In genomic region chr2:186590538-186591441, GRCh38 we compare ENCODE assay signal across 1 cellular context.
TF ChIP-seq lines count a peak whose summit lies in the region.

No MANE protein-coding gene starts in this region.

TF ChIP-seq in GM12878, 131 proteins besides CTCF, POLR2A, EP300 and RAD21 (continued from another document):
- TF ChIP-seq, protein P1, sequence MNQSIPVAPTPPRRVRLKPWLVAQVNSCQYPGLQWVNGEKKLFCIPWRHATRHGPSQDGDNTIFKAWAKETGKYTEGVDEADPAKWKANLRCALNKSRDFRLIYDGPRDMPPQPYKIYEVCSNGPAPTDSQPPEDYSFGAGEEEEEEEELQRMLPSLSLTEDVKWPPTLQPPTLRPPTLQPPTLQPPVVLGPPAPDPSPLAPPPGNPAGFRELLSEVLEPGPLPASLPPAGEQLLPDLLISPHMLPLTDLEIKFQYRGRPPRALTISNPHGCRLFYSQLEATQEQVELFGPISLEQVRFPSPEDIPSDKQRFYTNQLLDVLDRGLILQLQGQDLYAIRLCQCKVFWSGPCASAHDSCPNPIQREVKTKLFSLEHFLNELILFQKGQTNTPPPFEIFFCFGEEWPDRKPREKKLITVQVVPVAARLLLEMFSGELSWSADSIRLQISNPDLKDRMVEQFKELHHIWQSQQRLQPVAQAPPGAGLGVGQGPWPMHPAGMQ (IDR thresholded peaks at IDR 0.05; ENCODE audit: borderline replicate concordance): no peak
- TF ChIP-seq MYC (IDR thresholded peaks at IDR 0.05; ENCODE audit: insufficient read depth, insufficient read length, insufficient replicate concordance, low read length, severe bottlenecking): no peak
- TF ChIP-seq, protein P2, sequence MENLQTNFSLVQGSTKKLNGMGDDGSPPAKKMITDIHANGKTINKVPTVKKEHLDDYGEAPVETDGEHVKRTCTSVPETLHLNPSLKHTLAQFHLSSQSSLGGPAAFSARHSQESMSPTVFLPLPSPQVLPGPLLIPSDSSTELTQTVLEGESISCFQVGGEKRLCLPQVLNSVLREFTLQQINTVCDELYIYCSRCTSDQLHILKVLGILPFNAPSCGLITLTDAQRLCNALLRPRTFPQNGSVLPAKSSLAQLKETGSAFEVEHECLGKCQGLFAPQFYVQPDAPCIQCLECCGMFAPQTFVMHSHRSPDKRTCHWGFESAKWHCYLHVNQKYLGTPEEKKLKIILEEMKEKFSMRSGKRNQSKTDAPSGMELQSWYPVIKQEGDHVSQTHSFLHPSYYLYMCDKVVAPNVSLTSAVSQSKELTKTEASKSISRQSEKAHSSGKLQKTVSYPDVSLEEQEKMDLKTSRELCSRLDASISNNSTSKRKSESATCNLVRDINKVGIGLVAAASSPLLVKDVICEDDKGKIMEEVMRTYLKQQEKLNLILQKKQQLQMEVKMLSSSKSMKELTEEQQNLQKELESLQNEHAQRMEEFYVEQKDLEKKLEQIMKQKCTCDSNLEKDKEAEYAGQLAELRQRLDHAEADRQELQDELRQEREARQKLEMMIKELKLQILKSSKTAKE (IDR thresholded peaks at IDR 0.05; ENCODE audit: low read depth, poor library complexity, severe bottlenecking): peak; percentile 54
- TF ChIP-seq KAT2A (conservative IDR thresholded peaks at IDR 0.05; ENCODE audit: control insufficient read depth, low read depth, low read length): no peak
- TF ChIP-seq RAD51 (IDR thresholded peaks at IDR 0.05): no peak
- TF ChIP-seq MEF2A (IDR thresholded peaks at IDR 0.05; ENCODE audit: insufficient read depth, low read depth, low read length): 0 out of 2 replicates have a peak, but pooled peaks have one; percentile 47
- peak; percentile 58; the same call in 1 of the 2 replicates for TF ChIP-seq ATF7 (IDR thresholded peaks at IDR 0.05; ENCODE audit: low read depth)
- TF ChIP-seq, protein P3, sequence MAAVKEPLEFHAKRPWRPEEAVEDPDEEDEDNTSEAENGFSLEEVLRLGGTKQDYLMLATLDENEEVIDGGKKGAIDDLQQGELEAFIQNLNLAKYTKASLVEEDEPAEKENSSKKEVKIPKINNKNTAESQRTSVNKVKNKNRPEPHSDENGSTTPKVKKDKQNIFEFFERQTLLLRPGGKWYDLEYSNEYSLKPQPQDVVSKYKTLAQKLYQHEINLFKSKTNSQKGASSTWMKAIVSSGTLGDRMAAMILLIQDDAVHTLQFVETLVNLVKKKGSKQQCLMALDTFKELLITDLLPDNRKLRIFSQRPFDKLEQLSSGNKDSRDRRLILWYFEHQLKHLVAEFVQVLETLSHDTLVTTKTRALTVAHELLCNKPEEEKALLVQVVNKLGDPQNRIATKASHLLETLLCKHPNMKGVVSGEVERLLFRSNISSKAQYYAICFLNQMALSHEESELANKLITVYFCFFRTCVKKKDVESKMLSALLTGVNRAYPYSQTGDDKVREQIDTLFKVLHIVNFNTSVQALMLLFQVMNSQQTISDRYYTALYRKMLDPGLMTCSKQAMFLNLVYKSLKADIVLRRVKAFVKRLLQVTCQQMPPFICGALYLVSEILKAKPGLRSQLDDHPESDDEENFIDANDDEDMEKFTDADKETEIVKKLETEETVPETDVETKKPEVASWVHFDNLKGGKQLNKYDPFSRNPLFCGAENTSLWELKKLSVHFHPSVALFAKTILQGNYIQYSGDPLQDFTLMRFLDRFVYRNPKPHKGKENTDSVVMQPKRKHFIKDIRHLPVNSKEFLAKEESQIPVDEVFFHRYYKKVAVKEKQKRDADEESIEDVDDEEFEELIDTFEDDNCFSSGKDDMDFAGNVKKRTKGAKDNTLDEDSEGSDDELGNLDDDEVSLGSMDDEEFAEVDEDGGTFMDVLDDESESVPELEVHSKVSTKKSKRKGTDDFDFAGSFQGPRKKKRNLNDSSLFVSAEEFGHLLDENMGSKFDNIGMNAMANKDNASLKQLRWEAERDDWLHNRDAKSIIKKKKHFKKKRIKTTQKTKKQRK (IDR thresholded peaks at IDR 0.05; ENCODE audit: low read depth, low read length): no peak
- TF ChIP-seq ZNF274 (IDR thresholded peaks at IDR 0.05; ENCODE audit: insufficient read depth, insufficient read length): no peak
- no peak for TF ChIP-seq NR2C1 (IDR thresholded peaks at IDR 0.05)
- TF ChIP-seq RB1 (IDR thresholded peaks at IDR 0.05; ENCODE audit: borderline replicate concordance): no peak
- TF ChIP-seq, protein P4, sequence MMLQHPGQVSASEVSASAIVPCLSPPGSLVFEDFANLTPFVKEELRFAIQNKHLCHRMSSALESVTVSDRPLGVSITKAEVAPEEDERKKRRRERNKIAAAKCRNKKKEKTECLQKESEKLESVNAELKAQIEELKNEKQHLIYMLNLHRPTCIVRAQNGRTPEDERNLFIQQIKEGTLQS (IDR thresholded peaks at IDR 0.05; ENCODE audit: borderline replicate concordance, extremely low read depth, low read depth, low read length): no peak
- no peak for TF ChIP-seq TCF3 (IDR thresholded peaks at IDR 0.05; ENCODE audit: borderline replicate concordance, insufficient read depth, low read depth, low read length)
- TF ChIP-seq NFIC (IDR thresholded peaks at IDR 0.05; ENCODE audit: low read depth, low read length): no peak
- TF ChIP-seq TCF7 (IDR thresholded peaks at IDR 0.05; ENCODE audit: borderline replicate concordance): 0 out of 2 replicates have a peak, but pooled peaks have one; percentile 10
- TF ChIP-seq ESRRA (IDR thresholded peaks at IDR 0.05; ENCODE audit: low read length): no peak
- no peak for TF ChIP-seq TCF12 (IDR thresholded peaks at IDR 0.05; ENCODE audit: low read depth, low read length)
- TF ChIP-seq NBN (IDR thresholded peaks at IDR 0.05): peak; percentile 31; the same call in 1 of the 2 replicates
- 0 out of 2 replicates have a peak, but pooled peaks have one; percentile 2 for TF ChIP-seq BCL11A (IDR thresholded peaks at IDR 0.05; ENCODE audit: low read depth, low read length)
- no peak for TF ChIP-seq SMARCA5 (IDR thresholded peaks at IDR 0.05)
- no peak for TF ChIP-seq BCLAF1 (IDR thresholded peaks at IDR 0.05)
- TF ChIP-seq JUNB (IDR thresholded peaks at IDR 0.05): peak; percentile 30; the same call in 1 of the 2 replicates
- no peak for TF ChIP-seq STAT1 (conservative IDR thresholded peaks at IDR 0.05)
- no peak for TF ChIP-seq CREM (IDR thresholded peaks at IDR 0.05; ENCODE audit: low read depth)
